Comparison of ENCODE assay signal across 21 cellular contexts in genomic region chr11:61864814-61865775, GRCh38. TPM values are rescaled to one million over a fixed set of nuclear protein-coding genes. Genes with fewer than 3 reads are reported as not detected.
DNase-seq lines count a peak whose midpoint lies in the region; ATAC-seq and TF ChIP-seq lines count a peak whose summit lies in the region.
"Had no signal": no experiment of that assay in that cellular context is flagged by ENCODE, and none has a peak within 500 bp of the region (broad histone marks: within the 10 kb centered on the region; RNA-seq: fewer than 3 reads in every experiment).

No MANE protein-coding gene starts in this region.

- H3K4me1 Mint-ChIP-seq in activated naive CD4-positive, alpha-beta T cell treated with anti-CD3 and anti-CD28 coated beads, Interleukin-2, amount 10 ng/mL, durations not matched to agents 7 days and 5 days = no peaks in the 10 kb centered on the region
- peaks cover 6% of the 10 kb centered on the region for H3K4me1 Mint-ChIP-seq in glutamatergic neuron (ENCODE audit: low read depth, unreplicated experiment)
- H3K4me1 Mint-ChIP-seq in stimulated activated effector memory CD8-positive, alpha-beta T cell treated with anti-CD3 and anti-CD28 coated beads, Interleukin-12 subunit alpha, Interleukin-12 subunit beta, amount 100 ng/mL, for 72 hours = no peaks in the 10 kb centered on the region
- H3K4me1 Mint-ChIP-seq: CD4-positive, alpha-beta memory T cell had no signal

- TF ChIP-seq EP300 in sigmoid colon (IDR thresholded peaks at IDR 0.05) = no peak

- H3K4me1 ChIP-seq in HAP-1 (no peaks in the 10 kb centered on the region), sigmoid colon (peaks cover 0 to 5% (median 0%) of the 10 kb centered on the region in 4 donors)

- intact Hi-C loops in sigmoid colon (cut with DNase I) = no loop called here

- peaks cover 26% of the 10 kb centered on the region for H3K36me3 Mint-ChIP-seq in activated naive CD4-positive, alpha-beta T cell treated with anti-CD3 and anti-CD28 coated beads, Interleukin-2, amount 10 ng/mL, durations not matched to agents 7 days and 5 days
- no peaks in the 10 kb centered on the region for H3K36me3 Mint-ChIP-seq in glutamatergic neuron (ENCODE audit: unreplicated experiment)
- H3K36me3 Mint-ChIP-seq in stimulated activated effector memory CD8-positive, alpha-beta T cell treated with anti-CD3 and anti-CD28 coated beads, Interleukin-12 subunit alpha, Interleukin-12 subunit beta, amount 100 ng/mL, for 72 hours = peaks cover 58% of the 10 kb centered on the region
- H3K36me3 Mint-ChIP-seq: CD4-positive, alpha-beta memory T cell had no signal

- POLR2A ChIA-PET in RWPE1 (lab: Yijun Ruan, JAX; ENCODE audit: low non-redundant PET) = no interaction called here

- DNase-seq in activated naive CD4-positive, alpha-beta T cell treated with anti-CD3 and anti-CD28 coated beads, Interleukin-2, amount 10 ng/mL, durations not matched to agents 7 days and 5 days = no peak
- DNase-seq in activated naive CD4-positive, alpha-beta T cell treated with anti-CD3 and anti-CD28 coated beads, Interleukin-2, amount 50 U/mL, for 16 hours = no peak
- DNase-seq in RWPE1 (ENCODE audit: low spot score) = no peak
- no peak for DNase-seq in glutamatergic neuron
- DNase-seq in stimulated activated effector memory CD8-positive, alpha-beta T cell treated with anti-CD3 and anti-CD28 coated beads, Interleukin-12 subunit alpha, Interleukin-12 subunit beta, amount 100 ng/mL, for 72 hours (ENCODE audit: low spot score in 2 of 2) = no peak
- DNase-seq in HAP-1 (ENCODE audit: low spot score in 2 of 2) = no peak
- no peak for DNase-seq in mucosa of gallbladder (ENCODE audit: low spot score)
- DNase-seq in sigmoid colon = no peak
- DNase-seq: Calu3; CD4-positive, alpha-beta memory T cell; EL; NCI-H1105 treated with DMSO at 0.1 percent for 48 hours; NCI-H1694; NCI-H2081 treated with DMSO at 0.1 percent for 48 hours; NCI-H510A treated with DMSO at 0.1 percent for 48 hours; NCI-H774; SHP77 treated with DMSO at 0.1 percent for 48 hours; SK-N-SH had no signal

- peaks cover 37% of the 10 kb centered on the region for H3K36me3 ChIP-seq in HAP-1 (replicated peaks)
- peaks cover 0 to 52% (median 0%) of the 10 kb centered on the region in 4 donors for H3K36me3 ChIP-seq in sigmoid colon

- 91 to 94% methylated on average over 20 of the region's 20 CpGs for WGBS in sigmoid colon, 2 donors

- H3K27me3 Mint-ChIP-seq in activated naive CD4-positive, alpha-beta T cell treated with anti-CD3 and anti-CD28 coated beads, Interleukin-2, amount 10 ng/mL, durations not matched to agents 7 days and 5 days = peaks cover 4% of the 10 kb centered on the region
- peaks cover 10% of the 10 kb centered on the region for H3K27me3 Mint-ChIP-seq in glutamatergic neuron (ENCODE audit: unreplicated experiment)
- H3K27me3 Mint-ChIP-seq: CD4-positive, alpha-beta memory T cell had no signal

- H3K9me3 ChIP-seq in HAP-1 (no peaks in the 10 kb centered on the region), sigmoid colon (no peaks in the 10 kb centered on the region)
- H3K9me3 ChIP-seq: BLaER1, SK-N-SH had no signal

- TF ChIP-seq POLR2A in sigmoid colon (IDR thresholded peaks at IDR 0.05) = no peak

- peak overlapping the region; percentile 73 for H3K27ac ChIP-seq in RWPE1
- no peak overlapping the region for H3K27ac ChIP-seq in sigmoid colon
- H3K27ac ChIP-seq: BLaER1 had no signal

- CTCF ChIA-PET in activated naive CD4-positive, alpha-beta T cell treated with anti-CD3 and anti-CD28 coated beads, Interleukin-2, amount 10 ng/mL, durations not matched to agents 7 days and 5 days (lab: Charles Lee) = interaction anchor here (1.5 kb wide), 1 partner anchor 66 kb away, joined by 4 read pairs; no protein-coding TSS in a partner anchor
- CTCF ChIA-PET in RWPE1 (lab: Yijun Ruan, JAX) = interaction anchor here (0.7 kb wide), 1 partner anchor 108 kb away, joined by 3 read pairs; no protein-coding TSS in a partner anchor

- H3K27me3 ChIP-seq in HAP-1 (ENCODE audit: low read depth) = no peaks in the 10 kb centered on the region
- no peaks in the 10 kb centered on the region for H3K27me3 ChIP-seq in sigmoid colon
- H3K27me3 ChIP-seq: BLaER1 had no signal

- ATAC-seq in stimulated activated effector memory CD8-positive, alpha-beta T cell treated with anti-CD3 and anti-CD28 coated beads, Interleukin-12 subunit alpha, Interleukin-12 subunit beta, amount 100 ng/mL, for 72 hours = no peak
- ATAC-seq: K562 had no signal

- in situ Hi-C loops in HAP-1 (cut with MboI; ENCODE audit: low sequenced_read_pairs) = no loop called here

- H3K4me3 Mint-ChIP-seq in activated naive CD4-positive, alpha-beta T cell treated with anti-CD3 and anti-CD28 coated beads, Interleukin-2, amount 10 ng/mL, durations not matched to agents 7 days and 5 days = no peak overlapping the region
- H3K4me3 Mint-ChIP-seq in glutamatergic neuron (ENCODE audit: unreplicated experiment) = no peak overlapping the region
- no peak overlapping the region for H3K4me3 Mint-ChIP-seq in stimulated activated effector memory CD8-positive, alpha-beta T cell treated with anti-CD3 and anti-CD28 coated beads, Interleukin-12 subunit alpha, Interleukin-12 subunit beta, amount 100 ng/mL, for 72 hours
- H3K4me3 Mint-ChIP-seq: CD4-positive, alpha-beta memory T cell had no signal

- no peaks in the 10 kb centered on the region for H3K9me3 Mint-ChIP-seq in activated naive CD4-positive, alpha-beta T cell treated with anti-CD3 and anti-CD28 coated beads, Interleukin-2, amount 10 ng/mL, durations not matched to agents 7 days and 5 days
- peaks cover 6% of the 10 kb centered on the region for H3K9me3 Mint-ChIP-seq in glutamatergic neuron (ENCODE audit: unreplicated experiment)
- H3K9me3 Mint-ChIP-seq in stimulated activated effector memory CD8-positive, alpha-beta T cell treated with anti-CD3 and anti-CD28 coated beads, Interleukin-12 subunit alpha, Interleukin-12 subunit beta, amount 100 ng/mL, for 72 hours = no peaks in the 10 kb centered on the region
- H3K9me3 Mint-ChIP-seq: CD4-positive, alpha-beta memory T cell had no signal

- TF ChIP-seq CTCF in RWPE1 (conservative IDR thresholded peaks at IDR 0.05; ENCODE audit: low read depth) (no peak), glutamatergic neuron (IDR thresholded peaks at IDR 0.05; ENCODE audit: partially characterized antibody, unreplicated experiment) (no peak), sigmoid colon (IDR thresholded peaks at IDR 0.05) (no peak)

- H3K27ac Mint-ChIP-seq in activated naive CD4-positive, alpha-beta T cell treated with anti-CD3 and anti-CD28 coated beads, Interleukin-2, amount 10 ng/mL, durations not matched to agents 7 days and 5 days = peak overlapping the region; percentile 45
- H3K27ac Mint-ChIP-seq in glutamatergic neuron (ENCODE audit: unreplicated experiment) = peak overlapping the region; percentile 70
- peak overlapping the region; percentile 60 for H3K27ac Mint-ChIP-seq in stimulated activated effector memory CD8-positive, alpha-beta T cell treated with anti-CD3 and anti-CD28 coated beads, Interleukin-12 subunit alpha, Interleukin-12 subunit beta, amount 100 ng/mL, for 72 hours

- H3K4me3 ChIP-seq in HAP-1 = no peak overlapping the region
- no peak overlapping the region for H3K4me3 ChIP-seq in sigmoid colon
- H3K4me3 ChIP-seq: BLaER1, K562 had no signal

RNA-seq across cellular contexts. Expression of gene FADS3, which starts 26.2 kb away (rescaled TPM):
- total RNA-seq in glutamatergic neuron (ENCODE audit: unreplicated experiment) = 9.7 TPM
- total RNA-seq in mucosa of gallbladder = 22.6 TPM
- 10 to 100 TPM; 21.1 to 57.9 (median 37.5) TPM for total RNA-seq in sigmoid colon
- polyA plus RNA-seq in sigmoid colon = 10 to 100 TPM in 1 of 3 donors, 1 to 10 TPM in 2; 1.4 to 21.5 (median 3.0) TPM

RNA-seq across cellular contexts. Expression of gene FADS2, which starts 37.0 kb away (rescaled TPM):
- total RNA-seq in glutamatergic neuron (ENCODE audit: unreplicated experiment) (701 TPM), mucosa of gallbladder (34.5 TPM), sigmoid colon (10 to 100 TPM in 3 of 4 donors, 1 to 10 TPM in 1; 4.1 to 45.4 (median 25.5) TPM)
- polyA plus RNA-seq in sigmoid colon = 10 to 100 TPM in 1 of 3 donors, 1 to 10 TPM in 2; 3.6 to 50.2 (median 3.7) TPM

RNA-seq across cellular contexts. Expression of gene FADS1, which starts 48.3 kb away (rescaled TPM):
- total RNA-seq in glutamatergic neuron (ENCODE audit: unreplicated experiment) = 155 TPM
- 23.4 TPM for total RNA-seq in mucosa of gallbladder
- total RNA-seq in sigmoid colon = 10 to 100 TPM; 11.8 to 17.7 (median 16.6) TPM
- polyA plus RNA-seq in sigmoid colon = 10 to 100 TPM in 1 of 3 donors, 1 to 10 TPM in 2; 1.2 to 12.6 (median 2.1) TPM
- total RNA-seq: OCI-LY7 had no signal

RNA-seq across cellular contexts. Expression of gene RAB3IL1, which starts 52.3 kb away (rescaled TPM):
- 1.3 TPM for total RNA-seq in glutamatergic neuron (ENCODE audit: unreplicated experiment)
- total RNA-seq in mucosa of gallbladder = 12.1 TPM
- total RNA-seq in sigmoid colon = 10 to 100 TPM; 12.1 to 23.7 (median 19.6) TPM
- polyA plus RNA-seq in sigmoid colon = 10 to 100 TPM in 1 of 3 donors, 1 to 10 TPM in 2; 5.1 to 21.6 (median 7.0) TPM
- total RNA-seq: OCI-LY7 had no signal
- polyA plus RNA-seq: CD4-positive, alpha-beta memory T cell had no signal

Comparison
In these comparisons a context has a peak if more than half of its experiments do, and no peak if none do; other contexts are left out.
1. RNA of gene FADS2, which starts 37.0 kb away (total RNA-seq): 701 TPM in glutamatergic neuron (single experiment); 34.5 TPM in mucosa of gallbladder (single experiment) and 4.1 to 45.4 TPM in sigmoid colon; every median in the first group is over 10 times any median in the second.
2. Peak in every context shown above with its lines, with median percentiles within 50 percentile points of each other: H3K27ac Mint-ChIP-seq.